In genomic region chrX:48541140-48541814, GRCh38 we compare ENCODE assay signal across 10 cellular contexts. TPM values are rescaled to one million over a fixed set of nuclear protein-coding genes. Genes with fewer than 3 reads are reported as not detected.
DNase-seq lines count a peak whose midpoint lies in the region; TF ChIP-seq lines count a peak whose summit lies in the region.
"Had no signal": no experiment of that assay in that cellular context is flagged by ENCODE, and none has a peak within 500 bp of the region (broad histone marks: within the 10 kb centered on the region; RNA-seq: fewer than 3 reads in every experiment).

No MANE protein-coding gene starts in this region.

- peak overlapping the region; percentile 88 for H3K4me3 Mint-ChIP-seq in activated CD4-positive, alpha-beta T cell treated with anti-CD3 and anti-CD28 coated beads, Interleukin-2, amount 10 ng/mL, durations not matched to agents 24 days and 14 days
- peak overlapping the region; percentile 48 for H3K4me3 Mint-ChIP-seq in activated naive CD8-positive, alpha-beta T cell treated with anti-CD3 and anti-CD28 coated beads for 36 hours
- H3K4me3 Mint-ChIP-seq in neural progenitor cell, result peak overlapping the region; percentile 71

- no peaks in the 10 kb centered on the region for H3K27me3 ChIP-seq in neural progenitor cell
- no peaks in the 10 kb centered on the region for H3K27me3 ChIP-seq in tibial nerve

- H3K9me3 ChIP-seq in KOPT-K1 (ENCODE audit: insufficient read depth, low read length, poor library complexity, severe bottlenecking), result no peaks in the 10 kb centered on the region
- no peaks in the 10 kb centered on the region for H3K9me3 ChIP-seq in neural progenitor cell (ENCODE audit: low read depth)
- no peaks in the 10 kb centered on the region for H3K9me3 ChIP-seq in tibial nerve

- H3K4me1 ChIP-seq in neural progenitor cell (no peaks in the 10 kb centered on the region), tibial nerve (peaks cover 0 to 11% (median 2%) of the 10 kb centered on the region in 4 donors)

- no peaks in the 10 kb centered on the region for H3K27me3 Mint-ChIP-seq in activated CD4-positive, alpha-beta T cell treated with anti-CD3 and anti-CD28 coated beads, Interleukin-2, amount 10 ng/mL, durations not matched to agents 24 days and 14 days
- H3K27me3 Mint-ChIP-seq in activated naive CD8-positive, alpha-beta T cell treated with anti-CD3 and anti-CD28 coated beads for 36 hours, result no peaks in the 10 kb centered on the region
- H3K27me3 Mint-ChIP-seq in neural progenitor cell (ENCODE audit: insufficient read depth, low read depth), result peaks cover 5% of the 10 kb centered on the region

- no peak overlapping the region for H3K9ac ChIP-seq in neural progenitor cell

- H3K27ac ChIP-seq in KOPT-K1 (ENCODE audit: low read depth, low read length, poor library complexity, severe bottlenecking) (peak overlapping the region; percentile 77), neural progenitor cell (no peak overlapping the region), tibial nerve (no peak overlapping the region)

- H3K36me3 ChIP-seq in KOPT-K1 (ENCODE audit: insufficient read depth, low read length) (peaks cover 40% of the 10 kb centered on the region), neural progenitor cell (no peaks in the 10 kb centered on the region), tibial nerve (peaks cover 0 to 26% (median 0%) of the 10 kb centered on the region in 3 donors)

- peak; percentile 56 for DNase-seq in activated CD4-positive, alpha-beta T cell treated with anti-CD3 and anti-CD28 coated beads, Interleukin-2, amount 10 ng/mL, durations not matched to agents 24 days and 14 days
- DNase-seq in activated CD4-positive, alpha-beta T cell treated with anti-CD3 and anti-CD28 coated beads for 4 hours, result no peak
- DNase-seq in activated naive CD8-positive, alpha-beta T cell treated with anti-CD3 and anti-CD28 coated beads for 36 hours, result no peak
- DNase-seq in neural progenitor cell (ENCODE audit: low spot score) (no peak), GM03348 (ENCODE audit: low spot score) (no peak), NCI-H1436 (lab: John Stamatoyannopoulos, UW) (no peak), tibial nerve (ENCODE audit: low spot score in 2 of 2) (no peak)
- DNase-seq: cerebellar nuclear complex, DMS153 had no signal

- peaks cover 6% of the 10 kb centered on the region for H3K79me2 ChIP-seq in neural progenitor cell (ENCODE audit: low read depth)

- H3K4me1 Mint-ChIP-seq in activated CD4-positive, alpha-beta T cell treated with anti-CD3 and anti-CD28 coated beads, Interleukin-2, amount 10 ng/mL, durations not matched to agents 24 days and 14 days, result peaks cover 16% of the 10 kb centered on the region
- H3K4me1 Mint-ChIP-seq in activated naive CD8-positive, alpha-beta T cell treated with anti-CD3 and anti-CD28 coated beads for 36 hours, result peaks cover 15% of the 10 kb centered on the region
- peaks cover 7% of the 10 kb centered on the region for H3K4me1 Mint-ChIP-seq in neural progenitor cell

- no peaks in the 10 kb centered on the region for H4K20me1 ChIP-seq in neural progenitor cell (ENCODE audit: low read depth)

- peaks cover 3% of the 10 kb centered on the region for H3F3A ChIP-seq in neural progenitor cell (ENCODE audit: low read depth)

- H3K36me3 Mint-ChIP-seq in activated CD4-positive, alpha-beta T cell treated with anti-CD3 and anti-CD28 coated beads, Interleukin-2, amount 10 ng/mL, durations not matched to agents 24 days and 14 days (ENCODE audit: low read depth), result peaks cover 21% of the 10 kb centered on the region
- H3K36me3 Mint-ChIP-seq in activated naive CD8-positive, alpha-beta T cell treated with anti-CD3 and anti-CD28 coated beads for 36 hours, result peaks cover 6% of the 10 kb centered on the region
- peaks cover 2% of the 10 kb centered on the region for H3K36me3 Mint-ChIP-seq in neural progenitor cell

- no peak overlapping the region for H3K4me3 ChIP-seq in neural progenitor cell
- H3K4me3 ChIP-seq in tibial nerve, result no peak overlapping the region

- peak overlapping the region; percentile 72 for H3K27ac Mint-ChIP-seq in activated CD4-positive, alpha-beta T cell treated with anti-CD3 and anti-CD28 coated beads, Interleukin-2, amount 10 ng/mL, durations not matched to agents 24 days and 14 days
- peak overlapping the region; percentile 56 for H3K27ac Mint-ChIP-seq in activated naive CD8-positive, alpha-beta T cell treated with anti-CD3 and anti-CD28 coated beads for 36 hours
- H3K27ac Mint-ChIP-seq in neural progenitor cell, result no peak overlapping the region

- 73 to 74% methylated on average over 10 of the region's 10 CpGs for WGBS in tibial nerve, 2 donors

- H3K4me2 ChIP-seq in neural progenitor cell, result no peak overlapping the region

- TF ChIP-seq CTCF in neural progenitor cell (IDR thresholded peaks at IDR 0.05) (no peak), tibial nerve (IDR thresholded peaks at IDR 0.05) (no peak)

- H2AFZ ChIP-seq in neural progenitor cell (replicated peaks), result no peak overlapping the region

- TF ChIP-seq POLR2A in tibial nerve (IDR thresholded peaks at IDR 0.05), result no peak

- intact Hi-C loops in activated CD4-positive, alpha-beta T cell treated with anti-CD3 and anti-CD28 coated beads, Interleukin-2, amount 10 ng/mL, durations not matched to agents 24 days and 14 days (cut with micrococcal nuclease), result no loop called here

- TF ChIP-seq EP300 in tibial nerve (IDR thresholded peaks at IDR 0.05), result no peak

- no peaks in the 10 kb centered on the region for H3K9me3 Mint-ChIP-seq in activated CD4-positive, alpha-beta T cell treated with anti-CD3 and anti-CD28 coated beads, Interleukin-2, amount 10 ng/mL, durations not matched to agents 24 days and 14 days
- H3K9me3 Mint-ChIP-seq in activated naive CD8-positive, alpha-beta T cell treated with anti-CD3 and anti-CD28 coated beads for 36 hours, result no peaks in the 10 kb centered on the region
- H3K9me3 Mint-ChIP-seq in neural progenitor cell, result peaks cover 9% of the 10 kb centered on the region

RNA-seq across cellular contexts. Expression of gene TBC1D25, which starts 1.8 kb away (rescaled TPM):
- 14.0 and 15.9 TPM in 2 replicates for total RNA-seq in activated CD4-positive, alpha-beta T cell treated with anti-CD3 and anti-CD28 coated beads, Interleukin-2, amount 10 ng/mL, durations not matched to agents 24 days and 14 days
- 10 to 100 TPM; 12.1 to 12.9 TPM for total RNA-seq in activated naive CD8-positive, alpha-beta T cell treated with anti-CD3 and anti-CD28 coated beads for 36 hours
- total RNA-seq in neural progenitor cell (ENCODE audit: low replicate concordance) (1.5 and 3.1 TPM in 2 replicates), tibial nerve (10 to 100 TPM in 3 of 4 donors, 1 to 10 TPM in 1; 9.9 to 15.9 (median 12.2) TPM)

RNA-seq across cellular contexts. Expression of gene EBP, which starts 19.7 kb away (rescaled TPM):
- 159 and 163 TPM in 2 replicates for total RNA-seq in activated CD4-positive, alpha-beta T cell treated with anti-CD3 and anti-CD28 coated beads, Interleukin-2, amount 10 ng/mL, durations not matched to agents 24 days and 14 days
- 100 to 1,000 TPM; 165 to 169 TPM for total RNA-seq in activated naive CD8-positive, alpha-beta T cell treated with anti-CD3 and anti-CD28 coated beads for 36 hours
- total RNA-seq in neural progenitor cell (ENCODE audit: low replicate concordance) (74.6 and 95.4 TPM in 2 replicates), tibial nerve (10 to 100 TPM; 21.1 to 29.2 (median 23.6) TPM)

RNA-seq across cellular contexts. Expression of gene PORCN, which starts 32.5 kb away (rescaled TPM):
- total RNA-seq in activated CD4-positive, alpha-beta T cell treated with anti-CD3 and anti-CD28 coated beads, Interleukin-2, amount 10 ng/mL, durations not matched to agents 24 days and 14 days, result 11.5 and 12.9 TPM in 2 replicates
- total RNA-seq in activated naive CD8-positive, alpha-beta T cell treated with anti-CD3 and anti-CD28 coated beads for 36 hours, result 10 to 100 TPM; 11.0 to 11.9 TPM
- total RNA-seq in neural progenitor cell (ENCODE audit: low replicate concordance) (10.8 and 21.2 TPM in 2 replicates), tibial nerve (10 to 100 TPM in 3 of 4 donors, 1 to 10 TPM in 1; 8.8 to 19.8 (median 16.1) TPM)

RNA-seq across cellular contexts. Expression of gene RBM3, which starts 33.0 kb away (rescaled TPM):
- 317 and 318 TPM in 2 replicates for total RNA-seq in activated CD4-positive, alpha-beta T cell treated with anti-CD3 and anti-CD28 coated beads, Interleukin-2, amount 10 ng/mL, durations not matched to agents 24 days and 14 days
- 100 to 1,000 TPM; 255 to 258 TPM for total RNA-seq in activated naive CD8-positive, alpha-beta T cell treated with anti-CD3 and anti-CD28 coated beads for 36 hours
- 101 and 130 TPM in 2 replicates for total RNA-seq in neural progenitor cell (ENCODE audit: low replicate concordance)
- total RNA-seq in tibial nerve, result 100 to 1,000 TPM; 170 to 235 (median 217) TPM

RNA-seq across cellular contexts. Expression of gene WDR13, which starts 56.0 kb away (rescaled TPM):
- 43.8 and 44.9 TPM in 2 replicates for total RNA-seq in activated CD4-positive, alpha-beta T cell treated with anti-CD3 and anti-CD28 coated beads, Interleukin-2, amount 10 ng/mL, durations not matched to agents 24 days and 14 days
- total RNA-seq in activated naive CD8-positive, alpha-beta T cell treated with anti-CD3 and anti-CD28 coated beads for 36 hours, result 10 to 100 TPM; 32.6 to 40.6 TPM
- total RNA-seq in neural progenitor cell (ENCODE audit: low replicate concordance) (20.9 and 39.0 TPM in 2 replicates), tibial nerve (100 to 1,000 TPM; 108 to 224 (median 126) TPM)
